21 cellular contexts compared by ENCODE assay signal in the genomic region with DNA sequence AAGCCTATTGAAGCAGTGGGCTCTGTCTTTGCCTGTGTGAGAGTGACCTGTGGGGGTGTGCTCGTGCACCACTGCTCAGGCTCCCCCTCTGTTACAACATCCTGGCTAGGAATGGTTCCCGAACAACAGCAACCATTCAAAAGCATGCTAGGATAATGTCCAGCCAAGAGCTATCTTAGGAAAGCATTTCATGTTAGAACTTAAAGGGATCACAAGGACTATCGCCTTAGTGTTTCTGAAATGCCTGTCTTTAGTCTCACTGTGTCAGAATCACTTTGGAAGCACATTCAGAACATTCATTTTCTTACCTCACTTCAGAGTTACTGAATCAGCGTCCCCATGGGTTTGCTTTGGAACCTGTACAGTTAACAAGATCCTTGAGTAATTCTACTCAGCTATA.
DNase-seq lines count a peak whose midpoint lies in the region; ATAC-seq and TF ChIP-seq lines count a peak whose summit lies in the region.
"Had no signal": no experiment of that assay in that cellular context is flagged by ENCODE, and none has a peak within 500 bp of the region (broad histone marks: within the 10 kb centered on the region; RNA-seq: fewer than 3 reads in every experiment).

No MANE protein-coding gene starts in this region.

- no peaks in the 10 kb centered on the region for H3K36me3 Mint-ChIP-seq in T-helper 2 cell treated with Interferon-gamma antibody and Interleukin-4, amounts not matched to agents 5 μg/mL and 100 μg/mL, for 36 hours (ENCODE audit: low read depth)
- H3K36me3 Mint-ChIP-seq: CD4-positive, alpha-beta memory T cell; naive B cell had no signal

- H3K36me3 ChIP-seq in psoas muscle (ENCODE audit: insufficient read depth in 1 of 2, low read depth in 1 of 2): no peaks in the 10 kb centered on the region
- H3K36me3 ChIP-seq: MG63, upper lobe of left lung had no signal

- intact Hi-C loops in right cardiac atrium (cut with DNase I): no loop called here
- intact Hi-C loops in psoas muscle (cut with DNase I): no loop called here

- in situ Hi-C loops in KBM-7 (cut with MboI; ENCODE audit: low pct_unique_long_range_greater_than_20kb, low sequenced_read_pairs): no loop called here

- H3K4me1 ChIP-seq in right cardiac atrium (ENCODE audit: control insufficient read depth, insufficient read depth, low read length) (no peaks in the 10 kb centered on the region), psoas muscle (no peaks in the 10 kb centered on the region)
- H3K4me1 ChIP-seq: upper lobe of left lung had no signal

- WGBS in right cardiac atrium: 25% methylated on average over 4 of the region's 4 CpGs
- WGBS in psoas muscle, 3 donors: 27 to 37% (median 28%) methylated on average over 4 of the region's 4 CpGs

- TF ChIP-seq CTCF in AG10803 (conservative IDR thresholded peaks at IDR 0.05; ENCODE audit: low read length) (no peak), psoas muscle (IDR thresholded peaks at IDR 0.05) (no peak)

- H3K27me3 ChIP-seq in right cardiac atrium (ENCODE audit: control insufficient read depth, insufficient read depth): no peaks in the 10 kb centered on the region
- no peaks in the 10 kb centered on the region for H3K27me3 ChIP-seq in psoas muscle (ENCODE audit: insufficient read depth in 3 of 3, low read length in 2 of 3)
- H3K27me3 ChIP-seq: MG63, upper lobe of left lung had no signal

- no peak overlapping the region for H3K4me3 ChIP-seq in AG10803 (ENCODE audit: low read length)
- H3K4me3 ChIP-seq in right cardiac atrium (ENCODE audit: low read length): no peak overlapping the region
- no peak overlapping the region for H3K4me3 ChIP-seq in psoas muscle
- H3K4me3 ChIP-seq: lung, MG63, upper lobe of left lung had no signal

- H3K4me3 Mint-ChIP-seq in T-helper 2 cell treated with Interferon-gamma antibody and Interleukin-4, amounts not matched to agents 5 μg/mL and 100 μg/mL, for 36 hours: no peak overlapping the region
- H3K4me3 Mint-ChIP-seq: activated CD4-positive, alpha-beta T cell treated with anti-CD3 and anti-CD28 coated beads, Interleukin-2, amount 10 ng/mL, durations not matched to agents 24 days and 14 days; CD4-positive, alpha-beta memory T cell; naive B cell had no signal

- H3K9me3 ChIP-seq in right cardiac atrium (ENCODE audit: control insufficient read depth, low read length): no peaks in the 10 kb centered on the region
- no peaks in the 10 kb centered on the region for H3K9me3 ChIP-seq in psoas muscle
- H3K9me3 ChIP-seq: MG63, upper lobe of left lung had no signal

- H3K4me1 Mint-ChIP-seq in T-helper 2 cell treated with Interferon-gamma antibody and Interleukin-4, amounts not matched to agents 5 μg/mL and 100 μg/mL, for 36 hours (ENCODE audit: low read depth): no peaks in the 10 kb centered on the region
- H3K4me1 Mint-ChIP-seq: activated CD4-positive, alpha-beta T cell treated with anti-CD3 and anti-CD28 coated beads, Interleukin-2, amount 10 ng/mL, durations not matched to agents 24 days and 14 days; CD4-positive, alpha-beta memory T cell; naive B cell had no signal

- no peaks in the 10 kb centered on the region for H3K27me3 Mint-ChIP-seq in T-helper 2 cell treated with Interferon-gamma antibody and Interleukin-4, amounts not matched to agents 5 μg/mL and 100 μg/mL, for 36 hours (ENCODE audit: low read depth)
- H3K27me3 Mint-ChIP-seq: activated CD4-positive, alpha-beta T cell treated with anti-CD3 and anti-CD28 coated beads, Interleukin-2, amount 10 ng/mL, durations not matched to agents 24 days and 14 days; CD4-positive, alpha-beta memory T cell; naive B cell had no signal

- no peak overlapping the region for H3K27ac ChIP-seq in right cardiac atrium (ENCODE audit: low read length)
- no peak overlapping the region for H3K27ac ChIP-seq in psoas muscle
- H3K27ac ChIP-seq: upper lobe of left lung had no signal

- peak; percentile 68 for DNase-seq in AG10803 (ENCODE audit: low read depth)
- DNase-seq in astrocyte of the hippocampus (ENCODE audit: low read depth, low spot score): peak; percentile 2
- peak in 1 of 3 donors; percentile 37 for DNase-seq in right cardiac atrium
- no peak for DNase-seq in psoas muscle
- no peak for DNase-seq in NK-92 (lab: John Stamatoyannopoulos, UW; ENCODE audit: unreplicated experiment)
- no peak for DNase-seq in KBM-7
- no peak for DNase-seq in T-helper 2 cell treated with Interferon-gamma antibody and Interleukin-4, amounts not matched to agents 5 μg/mL and 100 μg/mL, for 36 hours (ENCODE audit: low spot score)
- DNase-seq: activated CD4-positive, alpha-beta T cell treated with anti-CD3 and anti-CD28 coated beads, Interleukin-2, amount 10 ng/mL, durations not matched to agents 24 days and 14 days; activated CD8-positive, alpha-beta memory T cell treated with anti-CD3 and anti-CD28 coated beads, Interleukin-2, amount 50 U/mL, for 4 hours; activated effector memory CD4-positive, alpha-beta T cell treated with Interleukin-2 at 50 U/mL for 16 hours; amygdala; CD4-positive, alpha-beta memory T cell; DMS79; MG63; naive B cell; NCI-H1694 treated with DMSO at 0.1 percent for 48 hours; NCI-H446; stimulated activated naive CD4-positive, alpha-beta T cell; upper lobe of left lung had no signal

- no peak overlapping the region for H3K27ac Mint-ChIP-seq in T-helper 2 cell treated with Interferon-gamma antibody and Interleukin-4, amounts not matched to agents 5 μg/mL and 100 μg/mL, for 36 hours
- H3K27ac Mint-ChIP-seq: activated CD4-positive, alpha-beta T cell treated with anti-CD3 and anti-CD28 coated beads, Interleukin-2, amount 10 ng/mL, durations not matched to agents 24 days and 14 days; CD4-positive, alpha-beta memory T cell; naive B cell had no signal

- H3K9me3 Mint-ChIP-seq in T-helper 2 cell treated with Interferon-gamma antibody and Interleukin-4, amounts not matched to agents 5 μg/mL and 100 μg/mL, for 36 hours: no peaks in the 10 kb centered on the region
- H3K9me3 Mint-ChIP-seq: activated CD4-positive, alpha-beta T cell treated with anti-CD3 and anti-CD28 coated beads, Interleukin-2, amount 10 ng/mL, durations not matched to agents 24 days and 14 days; naive B cell had no signal

- ATAC-seq in right cardiac atrium (peak; percentile 84 to 87), psoas muscle (peak in 3 of 4 donors; percentile 46 to 65 (median 48)), GM21723 (IDR thresholded peaks at IDR 0.05; ENCODE audit: unreplicated experiment) (no peak)

Comparison
In these comparisons a context has a peak if more than half of its experiments do, and no peak if none do; other contexts are left out.
1. DNase-seq: peak in AG10803 (single experiment) and astrocyte of the hippocampus (single experiment); none in psoas muscle (0 of 2), NK-92 (single experiment), KBM-7 (single experiment) and T-helper 2 cell treated with Interferon-gamma antibody and Interleukin-4, amounts not matched to agents 5 μg/mL and 100 μg/mL, for 36 hours (single experiment).